8 cellular contexts compared by ENCODE assay signal in the genomic region with DNA sequence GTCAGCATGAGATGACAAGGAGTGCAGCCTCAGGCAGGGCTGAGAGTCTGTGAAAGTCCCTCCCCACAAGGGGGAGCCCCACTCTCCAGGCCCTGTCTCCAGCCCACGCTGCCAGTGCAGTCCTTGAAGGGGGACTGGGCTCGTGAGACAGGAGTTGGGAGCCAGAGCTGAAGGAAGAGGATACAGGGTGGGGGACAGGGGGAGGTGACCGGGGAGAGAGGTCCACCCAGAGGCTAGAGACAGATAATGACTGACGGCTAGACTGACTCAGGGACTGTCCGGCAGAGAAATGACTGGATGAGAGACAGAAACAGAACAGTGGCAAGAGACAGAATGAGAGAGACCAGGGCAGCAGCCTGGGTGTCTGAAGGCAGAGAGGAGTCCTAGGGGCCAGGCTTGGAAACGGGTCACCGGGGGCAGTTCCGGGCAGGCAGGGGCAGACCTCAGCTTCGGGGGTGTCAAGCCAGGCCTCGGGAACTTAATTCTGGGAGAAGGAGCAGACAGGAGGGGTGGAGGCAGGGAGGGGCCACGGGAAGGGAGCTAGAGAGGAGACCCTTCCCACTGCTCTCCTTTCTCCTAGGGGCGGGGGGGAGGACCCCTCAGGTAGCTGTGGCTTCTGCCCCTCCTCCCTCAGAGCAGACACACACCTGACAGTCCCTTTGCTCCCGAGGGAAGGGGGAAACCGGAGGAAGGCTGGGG. TPM values are rescaled to one million over a fixed set of nuclear protein-coding genes. Genes with fewer than 3 reads are reported as not detected.
A peak's percentile ranks its signal among the peaks of the same experiment; 100 is the strongest.
DNase-seq lines count a peak whose midpoint lies in the region; ATAC-seq and TF ChIP-seq lines count a peak whose summit lies in the region.

No MANE protein-coding gene starts in this region.

- H3K36me3 ChIP-seq in lower lobe of right lung: peaks cover 29% of the 10 kb centered on the region

- no peak for TF ChIP-seq POLR2A in GM18505 (IDR thresholded peaks at IDR 0.05; ENCODE audit: borderline replicate concordance, extremely low read depth, insufficient read depth, insufficient read length)

- H3K27me3 Mint-ChIP-seq in chondrocyte (ENCODE audit: low read depth): no peaks in the 10 kb centered on the region

- H3K27ac Mint-ChIP-seq in chondrocyte (ENCODE audit: unreplicated experiment): peak overlapping the region; percentile 83

- peak; percentile 36 for DNase-seq in T-helper 22 cell (ENCODE audit: low read depth)
- no peak for DNase-seq in chondrocyte (ENCODE audit: low spot score)
- peak; percentile 74 for DNase-seq in lower lobe of right lung
- peak; percentile 21 for DNase-seq in stimulated activated CD8-positive, alpha-beta memory T cell treated with anti-CD3 and anti-CD28 coated beads, Interleukin-12 subunit alpha, Interleukin-12 subunit beta, amount 100 ng/mL, for 24 hours (ENCODE audit: extremely low read depth)
- DNase-seq in COR-L47 (lab: John Stamatoyannopoulos, UW): no peak
- DNase-seq in NCI-H2107 treated with DMSO at 0.1 percent for 48 hours (lab: John Stamatoyannopoulos, UW; ENCODE audit: unreplicated experiment): no peak

- ATAC-seq in GM18505 (IDR thresholded peaks at IDR 0.05; ENCODE audit: unreplicated experiment): peak; percentile 50
- peak; percentile 46 for ATAC-seq in HG03095 (IDR thresholded peaks at IDR 0.05; ENCODE audit: unreplicated experiment)
- ATAC-seq in lower lobe of right lung: peak; percentile 73 to 75

- no peaks in the 10 kb centered on the region for H3K9me3 Mint-ChIP-seq in chondrocyte (ENCODE audit: low read depth)

- no peak overlapping the region for H3K27ac ChIP-seq in lower lobe of right lung

- peaks cover 23% of the 10 kb centered on the region for H3K4me1 Mint-ChIP-seq in chondrocyte (ENCODE audit: low read depth)

- peaks cover 12% of the 10 kb centered on the region for H3K36me3 Mint-ChIP-seq in chondrocyte (ENCODE audit: low read depth)

- peak overlapping the region; percentile 73 for H3K4me3 Mint-ChIP-seq in chondrocyte (ENCODE audit: unreplicated experiment)

- intact Hi-C loops in lower lobe of right lung (cut with DNase I): loop anchor here (5.0 kb wide), 1 partner anchor 69 kb away; no protein-coding TSS in a partner anchor

- H3K27me3 ChIP-seq in lower lobe of right lung (ENCODE audit: low read depth): no peaks in the 10 kb centered on the region

- H3K4me1 ChIP-seq in lower lobe of right lung: peaks cover 15% of the 10 kb centered on the region

- peak; percentile 85 for TF ChIP-seq CTCF in chondrocyte (IDR thresholded peaks at IDR 0.05)
- TF ChIP-seq CTCF in lower lobe of right lung (IDR thresholded peaks at IDR 0.05): peak; percentile 64

- H3K9me3 ChIP-seq in lower lobe of right lung: no peaks in the 10 kb centered on the region

- peak overlapping the region; percentile 81 for H3K4me3 ChIP-seq in lower lobe of right lung

RNA-seq across cellular contexts. Expression of a gene that starts 0.9 kb away (rescaled TPM):
- total RNA-seq in chondrocyte: 9.3 to 10.6 TPM (median 10.2 TPM) in 3 replicates
- total RNA-seq in lower lobe of right lung: 5.6 TPM

RNA-seq across cellular contexts. Expression of a gene that starts 14.4 kb away (rescaled TPM):
- not detected in 3 replicates for total RNA-seq in chondrocyte
- not detected for total RNA-seq in lower lobe of right lung

RNA-seq across cellular contexts. Expression of a gene that starts 21.7 kb away (rescaled TPM):
- 151 to 207 TPM (median 172 TPM) in 3 replicates for total RNA-seq in chondrocyte
- total RNA-seq in lower lobe of right lung: 71.5 TPM

RNA-seq across cellular contexts. Expression of a gene that starts 38.5 kb away (rescaled TPM):
- total RNA-seq in chondrocyte: 129 to 169 TPM (median 137 TPM) in 3 replicates
- total RNA-seq in lower lobe of right lung: 163 TPM

RNA-seq across cellular contexts. Expression of a gene that starts 38.9 kb away (rescaled TPM):
- total RNA-seq in chondrocyte (51.0 to 56.8 TPM (median 52.5 TPM) in 3 replicates), lower lobe of right lung (53.3 TPM)

Comparison
In these comparisons a context has a peak if more than half of its experiments do, and no peak if none do; other contexts are left out.
1. DNase-seq: peak in T-helper 22 cell (single experiment), lower lobe of right lung (single experiment) and stimulated activated CD8-positive, alpha-beta memory T cell treated with anti-CD3 and anti-CD28 coated beads, Interleukin-12 subunit alpha, Interleukin-12 subunit beta, amount 100 ng/mL, for 24 hours (single experiment); none in chondrocyte (single experiment), COR-L47 (single experiment) and NCI-H2107 treated with DMSO at 0.1 percent for 48 hours (single experiment).
2. Peak in every context shown above with its lines, with median percentiles within 50 percentile points of each other: ATAC-seq.